In genomic region chr20:33005132-33005566, GRCh38 we compare ENCODE assay signal across 9 cellular contexts. TPM values are rescaled to one million over a fixed set of nuclear protein-coding genes. Genes with fewer than 3 reads are reported as not detected.
DNase-seq lines count a peak whose midpoint lies in the region; ATAC-seq and TF ChIP-seq lines count a peak whose summit lies in the region.
"Had no signal": no experiment of that assay in that cellular context is flagged by ENCODE, and none has a peak within 500 bp of the region (broad histone marks: within the 10 kb centered on the region; RNA-seq: fewer than 3 reads in every experiment).

No MANE protein-coding gene starts in this region.

- POLR2A ChIA-PET in Panc1 (lab: Charles Lee), result no interaction called here

- TF ChIP-seq CTCF in Panc1 (IDR thresholded peaks at IDR 0.05), result peak; percentile 78
- TF ChIP-seq CTCF in esophagus squamous epithelium (IDR thresholded peaks at IDR 0.05), result peak; percentile 11 to 63 (median 26)

- no peak overlapping the region for H3K4me3 ChIP-seq in Panc1 (ENCODE audit: low read depth in 2 of 2, low read length in 2 of 2)
- no peak overlapping the region for H3K4me3 ChIP-seq in esophagus squamous epithelium

- BruUV-seq in Panc1 (replicated peaks; lab: Mats Ljungman, UMichigan), result no TSS peak

- in situ Hi-C loops in Panc1 (cut with HindIII; ENCODE audit: low pct_unique_long_range_greater_than_20kb, low sequenced_read_pairs), result no loop called here

- intact Hi-C loops in Panc1 (cut with micrococcal nuclease; ENCODE audit: unreplicated experiment) (no loop called here), esophagus squamous epithelium (cut with DNase I) (no loop called here)

- ATAC-seq in Panc1 (no peak), HG02642 (IDR thresholded peaks at IDR 0.05; ENCODE audit: poor library complexity, unreplicated experiment) (no peak)

- WGBS in esophagus squamous epithelium, 2 donors, result 42 to 47% methylated on average over 4 of the region's 4 CpGs

- H3K9me3 ChIP-seq in Panc1 (ENCODE audit: control insufficient read depth, insufficient read depth, low read depth, low read length) (no peaks in the 10 kb centered on the region), esophagus squamous epithelium (no peaks in the 10 kb centered on the region)

- H3K27me3 ChIP-seq in Panc1 (ENCODE audit: control insufficient read depth, insufficient read depth, low read length), result no peaks in the 10 kb centered on the region; the same call in 1 of the 2 replicates
- peaks cover 0 to 12% (median 0%) of the 10 kb centered on the region in 4 donors for H3K27me3 ChIP-seq in esophagus squamous epithelium

- H3K4me1 ChIP-seq in Panc1 (ENCODE audit: control insufficient read depth, insufficient read depth, low read length) (peaks cover 4% of the 10 kb centered on the region; the same call in 1 of the 2 replicates), esophagus squamous epithelium (peaks cover 0 to 8% (median 0%) of the 10 kb centered on the region in 3 donors)

- DNase-seq in stimulated activated CD4-positive, alpha-beta T cell treated with anti-CD3 and anti-CD28 coated beads, Interleukin-1b, Interleukin-23, amount 100 ng/mL, for 48 hours, result peak; percentile 29
- no peak for DNase-seq in stimulated activated CD4-positive, alpha-beta T cell treated with anti-CD3 and anti-CD28 coated beads, Interleukin-4, amount 100 ng/mL, for 4 hours
- DNase-seq in Panc1 (ENCODE audit: low read depth, low spot score) (no peak), esophagus squamous epithelium (lab: John Stamatoyannopoulos, UW) (no peak), GM03348 (ENCODE audit: low spot score) (no peak), NCI-H226 (no peak), NCI-H187 (lab: John Stamatoyannopoulos, UW) (no peak)

- H3K36me3 ChIP-seq in Panc1 (ENCODE audit: control insufficient read depth, insufficient read depth, low read length) (no peaks in the 10 kb centered on the region), esophagus squamous epithelium (no peaks in the 10 kb centered on the region)

- TF ChIP-seq POLR2A in esophagus squamous epithelium (IDR thresholded peaks at IDR 0.05), result no peak

- no peak overlapping the region for H3K27ac ChIP-seq in Panc1 (ENCODE audit: low read length)
- no peak overlapping the region for H3K27ac ChIP-seq in esophagus squamous epithelium

- CTCF ChIA-PET in Panc1 (lab: Charles Lee), result interaction anchor here (0.9 kb wide), 1 partner anchor 11 kb away, joined by 4 read pairs; no protein-coding TSS in a partner anchor

RNA-seq across cellular contexts. Expression of gene SUN5, which starts 0.9 kb away (rescaled TPM):
- total RNA-seq in Panc1 (2021; ENCODE audit: unreplicated experiment) (not detected), esophagus squamous epithelium (not detected)
- polyA plus RNA-seq in Panc1 (2012; ENCODE audit: insufficient read length), result not detected
- total RNA-seq: NCI-H460 had no signal

RNA-seq across cellular contexts. Expression of gene BPIFB2, which starts 2.4 kb away (rescaled TPM):
- total RNA-seq in Panc1 (2021; ENCODE audit: unreplicated experiment), result not detected
- not detected for polyA plus RNA-seq in Panc1 (2012; ENCODE audit: insufficient read length)
- 10 to 100 TPM in 1 of 4 donors, 1 to 10 TPM in 1, under 1 TPM in 1, not detected in 1; 0.19 to 93.5 (median 1.6) TPM for total RNA-seq in esophagus squamous epithelium
- total RNA-seq: NCI-H460 had no signal

RNA-seq across cellular contexts. Expression of gene BPIFB6, which starts 26.3 kb away (rescaled TPM):
- total RNA-seq in Panc1 (2021; ENCODE audit: unreplicated experiment) (not detected), esophagus squamous epithelium (not detected)
- not detected for polyA plus RNA-seq in Panc1 (2012; ENCODE audit: insufficient read length)
- total RNA-seq: NCI-H460 had no signal

RNA-seq across cellular contexts. Expression of gene BPIFB3, which starts 48.6 kb away (rescaled TPM):
- total RNA-seq in Panc1 (2021; ENCODE audit: unreplicated experiment) (not detected), esophagus squamous epithelium (not detected)
- not detected for polyA plus RNA-seq in Panc1 (2012; ENCODE audit: insufficient read length)
- total RNA-seq: NCI-H460 had no signal
